Comparison of ENCODE assay signal across 33 cellular contexts in genomic region chr7:12868027-12868426, GRCh38.
DNase-seq lines count a peak whose midpoint lies in the region; ATAC-seq, FAIRE-seq and TF ChIP-seq lines count a peak whose summit lies in the region.
"Had no signal": no experiment of that assay in that cellular context is flagged by ENCODE, and none has a peak within 500 bp of the region (broad histone marks: within the 10 kb centered on the region; RNA-seq: fewer than 3 reads in every experiment).

No MANE protein-coding gene starts in this region.

- H3K36me3 ChIP-seq in PC-3 (ENCODE audit: low read depth, low read length) (no peaks in the 10 kb centered on the region), K562 (ENCODE audit: control insufficient read depth, insufficient read depth, low read length) (no peaks in the 10 kb centered on the region), osteoblast (ENCODE audit: insufficient read depth, low read length) (no peaks in the 10 kb centered on the region)
- H3K36me3 ChIP-seq: BE2C; BLaER1; BLaER1 treated with 17β-estradiol and CSF1 and Interleukin-3, amounts not matched to agents 10 nM and 100 nM had no signal

- BruUV-seq in PC-3 (replicated peaks; lab: Mats Ljungman, UMichigan) (no TSS peak), K562 (replicated peaks; lab: Mats Ljungman, UMichigan) (no TSS peak)

- in situ Hi-C loops in K562 (cut with MboI) = no loop called here

- no peak for FAIRE-seq in K562 (lab: Jason Lieb, UNC)
- FAIRE-seq: A204.1, A549, D721Med had no signal

- WGBS in K562 (ENCODE audit: insufficient coverage, low coverage, missing lambda C conversion rate) = 66% methylated on average over 2 of the region's 2 CpGs

- CTCF ChIA-PET in PC-3 (lab: Charles Lee) = no interaction called here
- CTCF ChIA-PET in K562 (lab: Yijun Ruan, JAX; ENCODE audit: low intra/inter-chr PET ratio) = no interaction called here

- H3K9me3 ChIP-seq in PC-3 (ENCODE audit: low read length) = no peaks in the 10 kb centered on the region
- no peaks in the 10 kb centered on the region for H3K9me3 ChIP-seq in K562 (replicated peaks; ENCODE audit: control insufficient read depth, insufficient read depth, low read depth, low read length)
- H3K9me3 ChIP-seq in osteoblast (ENCODE audit: low read depth, low read length) = no peaks in the 10 kb centered on the region
- H3K9me3 ChIP-seq: A549; BE2C; BLaER1; BLaER1 treated with 17β-estradiol and CSF1 and Interleukin-3, amounts not matched to agents 10 nM and 100 nM; Caco-2 had no signal

- no peak for TF ChIP-seq POLR2A in K562 (conservative IDR thresholded peaks at IDR 0.05)

- intact Hi-C loops in PC-3 (cut with micrococcal nuclease) = loop anchor here (1.0 kb wide), 2 partner anchors 65 to 179 kb away; no protein-coding TSS in a partner anchor
- intact Hi-C loops in K562 (cut with micrococcal nuclease) = no loop called here

- DNase-seq in PC-3 (peak; percentile 51), K562 (ENCODE audit: extremely low read depth in 1 of 4, low spot score in 3 of 4) (no peak), osteoblast (ENCODE audit: insufficient read length, low spot score, missing footprints) (peak; percentile 37), SHP77 treated with DMSO at 0.1 percent for 48 hours (lab: John Stamatoyannopoulos, UW) (no peak)
- no peak for DNase-seq in stimulated activated CD4-positive, alpha-beta T cell treated with anti-CD3 and anti-CD28 coated beads, Interleukin-2, amount 100 ng/mL, for 24 hours
- DNase-seq: 8988T; ACHN; AML-193; BE2C; C1 segment of cervical spinal cord; Caco-2; Calu3; CD4-positive, alpha-beta memory T cell; CD4-positive, alpha-beta T cell; CD4-positive, CD25-positive, alpha-beta regulatory T cell; CD8-positive, alpha-beta memory T cell; CD8-positive, alpha-beta T cell; COR-L47; DMS 273 treated with DMSO at 0.1 percent for 48 hours; DMS153; DMS53; DMS79; DMS79 treated with DMSO at 0.1 percent for 48 hours; DND-41; EL had no signal

- H3K79me2 ChIP-seq in PC-3 (ENCODE audit: low read length) = no peaks in the 10 kb centered on the region
- H3K79me2 ChIP-seq in K562 (ENCODE audit: control insufficient read depth, insufficient read depth, low read length) = no peaks in the 10 kb centered on the region
- H3K79me2 ChIP-seq in osteoblast (ENCODE audit: insufficient read depth, low read length) = no peaks in the 10 kb centered on the region

- no peaks in the 10 kb centered on the region for H3K9me1 ChIP-seq in K562 (ENCODE audit: control insufficient read depth, insufficient read depth, low read length)

- no peak for TF ChIP-seq CTCF in PC-3 (conservative IDR thresholded peaks at IDR 0.05; ENCODE audit: low read depth, low read length)
- TF ChIP-seq CTCF in K562 (IDR thresholded peaks at IDR 0.05 in 2 of 3, conservative IDR thresholded peaks at IDR 0.05 in 1 of 3; ENCODE audit: insufficient read depth in 2 of 3, low read depth in 1 of 3, low read length in 3 of 3) = no peak
- no peak for TF ChIP-seq CTCF in osteoblast (IDR thresholded peaks at IDR 0.05; ENCODE audit: extremely low read depth, low read depth, low read length)

- peak; percentile 96 for ATAC-seq in PC-3
- ATAC-seq in K562 = no peak
- ATAC-seq in GM19351 (IDR thresholded peaks at IDR 0.05; ENCODE audit: unreplicated experiment) = no peak
- ATAC-seq: A549; CD8-positive, alpha-beta T cell had no signal

- no peak for TF ChIP-seq RAD21 in K562 (CRISPR knock-in tag; conservative IDR thresholded peaks at IDR 0.05 in 1 of 2, IDR thresholded peaks at IDR 0.05 in 1 of 2)

- no peaks in the 10 kb centered on the region for H3K27me3 ChIP-seq in PC-3 (ENCODE audit: low read length)
- H3K27me3 ChIP-seq in K562 (ENCODE audit: control insufficient read depth in 2 of 2, insufficient read depth in 2 of 2, low read length in 2 of 2) = no peaks in the 10 kb centered on the region
- H3K27me3 ChIP-seq in osteoblast (ENCODE audit: insufficient read depth, low read length) = no peaks in the 10 kb centered on the region
- H3K27me3 ChIP-seq: BE2C; BLaER1; BLaER1 treated with 17β-estradiol and CSF1 and Interleukin-3, amounts not matched to agents 10 nM and 100 nM had no signal

- H3K27ac ChIP-seq in PC-3 (ENCODE audit: low read length) (no peak overlapping the region), K562 (ENCODE audit: extremely low read depth, low read depth, low read length) (no peak overlapping the region), osteoblast (ENCODE audit: low read depth, low read length) (no peak overlapping the region)
- H3K27ac ChIP-seq: 22Rv1; A549; BLaER1; BLaER1 treated with 17β-estradiol and CSF1 and Interleukin-3, amounts not matched to agents 10 nM and 100 nM; C4-2B had no signal

- no peaks in the 10 kb centered on the region for H3K9me2 ChIP-seq in PC-3 (replicated peaks; ENCODE audit: low read length)

- POLR2A ChIA-PET in PC-3 (lab: Charles Lee; ENCODE audit: unreplicated experiment) (no interaction called here), K562 (lab: Yijun Ruan, JAX) (interaction anchor here (0.8 to 1.0 kb wide), 2 partner anchors 88 to 170 kb away, joined by 3 read pairs; no protein-coding TSS in a partner anchor)

- H2AFZ ChIP-seq in PC-3 (ENCODE audit: low read length) (no peak overlapping the region), K562 (ENCODE audit: low read depth, low read length) (0 out of 2 replicates have a peak overlapping the region, but pooled peaks have one; percentile 3), osteoblast (ENCODE audit: low read length) (no peak overlapping the region)

- H3K4me3 ChIP-seq in PC-3 (ENCODE audit: low read length) = no peak overlapping the region
- no peak overlapping the region for H3K4me3 ChIP-seq in K562
- H3K4me3 ChIP-seq in osteoblast (ENCODE audit: insufficient read depth, low read length) = no peak overlapping the region
- H3K4me3 ChIP-seq: A549; BLaER1; BLaER1 treated with 17β-estradiol and CSF1 and Interleukin-3, amounts not matched to agents 10 nM and 100 nM had no signal

- no peak overlapping the region for H3K9ac ChIP-seq in PC-3 (ENCODE audit: low read length)
- H3K9ac ChIP-seq in K562 (ENCODE audit: insufficient read depth in 1 of 2, low read depth in 2 of 2, low read length in 2 of 2) = no peak overlapping the region
- H3K9ac ChIP-seq: BLaER1; BLaER1 treated with 17β-estradiol and CSF1 and Interleukin-3, amounts not matched to agents 10 nM and 100 nM had no signal

- H4K20me1 ChIP-seq in PC-3 (ENCODE audit: low read length) (no peaks in the 10 kb centered on the region), K562 (replicated peaks; ENCODE audit: control insufficient read depth, insufficient read depth, low read length) (no peaks in the 10 kb centered on the region), osteoblast (ENCODE audit: insufficient read depth, low read length) (no peaks in the 10 kb centered on the region)
- H4K20me1 ChIP-seq: BLaER1; BLaER1 treated with 17β-estradiol and CSF1 and Interleukin-3, amounts not matched to agents 10 nM and 100 nM had no signal

- H3K4me2 ChIP-seq in PC-3 (ENCODE audit: low read length) (no peak overlapping the region), K562 (ENCODE audit: insufficient read depth, low read length) (no peak overlapping the region), osteoblast (ENCODE audit: insufficient read depth, low read length) (no peak overlapping the region)
- H3K4me2 ChIP-seq: A549; BLaER1; BLaER1 treated with 17β-estradiol and CSF1 and Interleukin-3, amounts not matched to agents 10 nM and 100 nM had no signal

- H3K4me1 ChIP-seq in PC-3 (ENCODE audit: insufficient read depth, low read length) = peaks cover 13% of the 10 kb centered on the region
- peaks cover 0 to 7% of the 10 kb centered on the region in 2 experiments; a peak in 1 of 5 replicates for H3K4me1 ChIP-seq in K562 (replicated peaks in 1 of 2; ENCODE audit: control insufficient read depth in 2 of 2, insufficient read depth in 2 of 2, low read length in 2 of 2)
- H3K4me1 ChIP-seq in osteoblast (ENCODE audit: insufficient read depth, low read length) = no peaks in the 10 kb centered on the region
- H3K4me1 ChIP-seq: A549; BE2C; BLaER1; BLaER1 treated with 17β-estradiol and CSF1 and Interleukin-3, amounts not matched to agents 10 nM and 100 nM; Caco-2 had no signal

- H3F3A ChIP-seq in PC-3 (ENCODE audit: low read length, unreplicated experiment) = no peaks in the 10 kb centered on the region

- TF ChIP-seq EP300 in K562 (IDR thresholded peaks at IDR 0.05; ENCODE audit: low read length) = no peak

TF ChIP-seq in K562, 482 proteins besides CTCF, POLR2A, EP300 and RAD21:
- TF ChIP-seq ARID3B (CRISPR knock-in tag; IDR thresholded peaks at IDR 0.05; ENCODE audit: borderline replicate concordance) (no peak), TCF7L2 (IDR thresholded peaks at IDR 0.05; ENCODE audit: low read depth, low read length) (no peak), ZFP1 (CRISPR knock-in tag; IDR thresholded peaks at IDR 0.05) (no peak), ZNF444 (CRISPR knock-in tag; IDR thresholded peaks at IDR 0.05) (no peak)
- TF ChIP-seq, protein P1, sequence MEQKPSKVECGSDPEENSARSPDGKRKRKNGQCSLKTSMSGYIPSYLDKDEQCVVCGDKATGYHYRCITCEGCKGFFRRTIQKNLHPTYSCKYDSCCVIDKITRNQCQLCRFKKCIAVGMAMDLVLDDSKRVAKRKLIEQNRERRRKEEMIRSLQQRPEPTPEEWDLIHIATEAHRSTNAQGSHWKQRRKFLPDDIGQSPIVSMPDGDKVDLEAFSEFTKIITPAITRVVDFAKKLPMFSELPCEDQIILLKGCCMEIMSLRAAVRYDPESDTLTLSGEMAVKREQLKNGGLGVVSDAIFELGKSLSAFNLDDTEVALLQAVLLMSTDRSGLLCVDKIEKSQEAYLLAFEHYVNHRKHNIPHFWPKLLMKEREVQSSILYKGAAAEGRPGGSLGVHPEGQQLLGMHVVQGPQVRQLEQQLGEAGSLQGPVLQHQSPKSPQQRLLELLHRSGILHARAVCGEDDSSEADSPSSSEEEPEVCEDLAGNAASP (IDR thresholded peaks at IDR 0.05) = no peak

Comparison
In these comparisons a context has a peak if more than half of its experiments do, and no peak if none do; other contexts are left out.
1. DNase-seq: peak in PC-3 (single experiment) and osteoblast (single experiment); none in K562 (0 of 4), stimulated activated CD4-positive, alpha-beta T cell treated with anti-CD3 and anti-CD28 coated beads, Interleukin-2, amount 100 ng/mL, for 24 hours (0 of 2) and SHP77 treated with DMSO at 0.1 percent for 48 hours (single experiment).